ENCODE assay signal across 8 cellular contexts in genomic region chr2:108621689-108622681, GRCh38.
DNase-seq lines count a peak whose midpoint lies in the region; ATAC-seq and TF ChIP-seq lines count a peak whose summit lies in the region.

No MANE protein-coding gene starts in this region.

- peaks cover 0 to 3% of the 10 kb centered on the region in 2 donors for H3K36me3 Mint-ChIP-seq in activated T-cell treated with anti-CD3 and anti-CD28 coated beads, Interleukin-2, amount 50 U/mL, for 72 hours (ENCODE audit: insufficient read depth in 2 of 2)
- H3K36me3 Mint-ChIP-seq in glutamatergic neuron (ENCODE audit: unreplicated experiment) (no peaks in the 10 kb centered on the region), type B pancreatic cell (no peaks in the 10 kb centered on the region)

- no peaks in the 10 kb centered on the region for H3K9me3 Mint-ChIP-seq in activated T-cell treated with anti-CD3 and anti-CD28 coated beads, Interleukin-2, amount 50 U/mL, for 72 hours
- H3K9me3 Mint-ChIP-seq in glutamatergic neuron (ENCODE audit: unreplicated experiment) (peaks cover 1% of the 10 kb centered on the region), type B pancreatic cell (no peaks in the 10 kb centered on the region)

- H3K4me3 Mint-ChIP-seq in activated T-cell treated with anti-CD3 and anti-CD28 coated beads, Interleukin-2, amount 50 U/mL, for 72 hours, result peak overlapping the region; percentile 83 to 86
- H3K4me3 Mint-ChIP-seq in glutamatergic neuron (ENCODE audit: unreplicated experiment) (peak overlapping the region; percentile 66), type B pancreatic cell (peak overlapping the region; percentile 82)

- peak overlapping the region; percentile 74 for H3K27ac Mint-ChIP-seq in activated T-cell treated with anti-CD3 and anti-CD28 coated beads, Interleukin-2, amount 50 U/mL, for 72 hours
- H3K27ac Mint-ChIP-seq in glutamatergic neuron (ENCODE audit: unreplicated experiment) (peak overlapping the region; percentile 97), type B pancreatic cell (peak overlapping the region; percentile 95)

- H3K4me1 Mint-ChIP-seq in activated T-cell treated with anti-CD3 and anti-CD28 coated beads, Interleukin-2, amount 50 U/mL, for 72 hours (ENCODE audit: low read depth), result peaks cover 77% of the 10 kb centered on the region
- peaks cover 48% of the 10 kb centered on the region for H3K4me1 Mint-ChIP-seq in glutamatergic neuron (ENCODE audit: low read depth, unreplicated experiment)
- H3K4me1 Mint-ChIP-seq in type B pancreatic cell (ENCODE audit: unreplicated experiment), result peaks cover 52% of the 10 kb centered on the region

- TF ChIP-seq CTCF in VCaP (conservative IDR thresholded peaks at IDR 0.05) (no peak), glutamatergic neuron (IDR thresholded peaks at IDR 0.05; ENCODE audit: partially characterized antibody, unreplicated experiment) (no peak), type B pancreatic cell (conservative IDR thresholded peaks at IDR 0.05) (no peak)

- DNase-seq in activated T-cell treated with anti-CD3 and anti-CD28 coated beads, Interleukin-2, amount 50 U/mL, for 72 hours, result no peak
- DNase-seq in activated T-cell treated with anti-CD3 and anti-CD28 coated beads, Interleukin-2, amount 50 U/mL, for 1 hour, result no peak
- DNase-seq in glutamatergic neuron, result no peak
- no peak for DNase-seq in type B pancreatic cell (ENCODE audit: extremely low spot score, unreplicated experiment)
- no peak for DNase-seq in KG1 (lab: John Stamatoyannopoulos, UW)
- no peak for DNase-seq in epidermal melanocyte (ENCODE audit: insufficient read length, low spot score)

- no peaks in the 10 kb centered on the region for H3K27me3 Mint-ChIP-seq in activated T-cell treated with anti-CD3 and anti-CD28 coated beads, Interleukin-2, amount 50 U/mL, for 72 hours (ENCODE audit: low read depth)
- H3K27me3 Mint-ChIP-seq in glutamatergic neuron (ENCODE audit: unreplicated experiment) (peaks cover 5% of the 10 kb centered on the region), type B pancreatic cell (no peaks in the 10 kb centered on the region)

- no peak for ATAC-seq in activated T-cell treated with anti-CD3 and anti-CD28 coated beads, Interleukin-2, amount 50 U/mL, for 72 hours (replicated peaks in 1 of 2)
- ATAC-seq in GM18907 (IDR thresholded peaks at IDR 0.05; ENCODE audit: unreplicated experiment), result no peak

- peak overlapping the region; percentile 97 for H3K27ac ChIP-seq in VCaP
